ENCODE assay signal across 8 cellular contexts in the genomic region with DNA sequence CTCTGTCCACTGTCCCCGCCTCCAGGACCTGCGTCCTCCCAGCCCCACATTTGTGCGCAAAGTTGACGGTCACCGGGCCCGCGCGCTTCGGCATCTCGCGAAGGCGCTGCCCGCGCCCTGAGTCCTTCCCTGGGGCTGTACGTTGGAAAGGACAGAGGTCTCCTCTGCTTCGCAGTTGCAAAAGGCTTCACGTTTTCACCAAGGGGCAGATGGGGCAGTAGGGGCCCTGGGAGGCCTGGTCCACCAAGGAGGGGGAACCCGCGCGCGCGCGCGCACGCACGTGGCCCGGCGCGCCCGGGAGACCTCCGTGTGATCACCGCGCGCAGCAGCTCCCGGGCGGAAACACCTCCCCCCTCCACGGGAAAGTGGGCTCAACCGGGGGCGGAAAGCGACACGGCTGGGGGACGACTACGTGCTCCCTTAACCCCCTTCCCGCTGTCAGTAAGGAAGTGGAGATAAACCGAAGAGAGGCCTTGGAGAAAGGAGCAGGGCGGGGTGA.
A peak's percentile ranks its signal among the peaks of the same experiment; 100 is the strongest.
DNase-seq lines count a peak whose midpoint lies in the region; ATAC-seq and TF ChIP-seq lines count a peak whose summit lies in the region.

No MANE protein-coding gene starts in this region.

- H3K4me3 ChIP-seq in AG09309 (ENCODE audit: control insufficient read depth, low read depth, low read length) (peak overlapping the region; percentile 38), OCI-LY1 (ENCODE audit: low read depth, low read length, poor library complexity, severe bottlenecking) (peak overlapping the region; percentile 53), astrocyte of the spinal cord (ENCODE audit: low read depth, low read length) (peak overlapping the region; percentile 25)

- peaks cover 60% of the 10 kb centered on the region for H3K4me1 ChIP-seq in OCI-LY1 (ENCODE audit: insufficient read depth, low read length, severe bottlenecking)

- TF ChIP-seq CTCF in AG09309 (IDR thresholded peaks at IDR 0.05; ENCODE audit: control insufficient read depth, insufficient read depth, low read depth, low read length, missing control alignments) (no peak), OCI-LY1 (IDR thresholded peaks at IDR 0.05; ENCODE audit: low read length) (no peak), astrocyte of the spinal cord (IDR thresholded peaks at IDR 0.05; ENCODE audit: low read depth, low read length) (no peak)

- no peaks in the 10 kb centered on the region for H4K20me1 ChIP-seq in OCI-LY1 (ENCODE audit: insufficient read depth, low read length)

- no peaks in the 10 kb centered on the region for H3K36me3 ChIP-seq in OCI-LY1 (ENCODE audit: insufficient read depth, low read length)

- no peaks in the 10 kb centered on the region for H3K9me2 ChIP-seq in OCI-LY1 (ENCODE audit: low read depth, low read length)

- 0 out of 2 replicates have a peak overlapping the region, but pooled peaks have one; percentile 14 for H2AFZ ChIP-seq in OCI-LY1 (ENCODE audit: low read length)

- H3K9ac ChIP-seq in OCI-LY1 (ENCODE audit: low read length) = peak overlapping the region; percentile 92

- H3K27me3 ChIP-seq in OCI-LY1 (ENCODE audit: insufficient read depth, low read length) = no peaks in the 10 kb centered on the region
- no peaks in the 10 kb centered on the region for H3K27me3 ChIP-seq in layer of hippocampus (ENCODE audit: control insufficient read depth, insufficient read depth, low read length)

- peak overlapping the region; percentile 84 for H3K4me2 ChIP-seq in OCI-LY1 (ENCODE audit: low read length)

- DNase-seq in AG09309 (ENCODE audit: low read depth) (no peak), astrocyte of the spinal cord (ENCODE audit: low read depth, low spot score) (no peak), NCI-H748 (lab: John Stamatoyannopoulos, UW; ENCODE audit: unreplicated experiment) (no peak)
- DNase-seq in stimulated activated CD4-positive, alpha-beta T cell treated with anti-CD3 and anti-CD28 coated beads, Interleukin-4, amount 100 ng/mL, for 1 hour = peak; percentile 60
- DNase-seq in NK-92 treated with Interleukin-12 subunit alpha and Interleukin-12 subunit beta, amount 100 ng/mL, for 24 hours (lab: John Stamatoyannopoulos, UW) = no peak

- peak; percentile 4 for ATAC-seq in GM21526 (IDR thresholded peaks at IDR 0.05; ENCODE audit: low FRiP score, unreplicated experiment)

- H3K79me2 ChIP-seq in OCI-LY1 (ENCODE audit: insufficient read depth, low read length) = no peaks in the 10 kb centered on the region

- H3K27ac ChIP-seq in OCI-LY1 (ENCODE audit: low read depth, low read length, poor library complexity, severe bottlenecking) = peak overlapping the region; percentile 99
- H3K27ac ChIP-seq in layer of hippocampus (ENCODE audit: low read depth, low read length) = peak overlapping the region; percentile 100

- 0 out of 2 replicates have a peak, but pooled peaks cover 8% of the 10 kb centered on the region for H3F3A ChIP-seq in OCI-LY1 (ENCODE audit: insufficient read depth, low read length)

- H3K9me3 ChIP-seq in OCI-LY1 (ENCODE audit: low read length) = no peaks in the 10 kb centered on the region

- in situ Hi-C loops in astrocyte of the spinal cord (cut with HindIII; ENCODE audit: low sequenced_read_pairs) = no loop called here
